ENCODE assay signal across 9 cellular contexts in genomic region chr12:6141048-6141447, GRCh38. TPM values are rescaled to one million over a fixed set of nuclear protein-coding genes. Genes with fewer than 3 reads are reported as not detected.
A peak's percentile ranks its signal among the peaks of the same experiment; 100 is the strongest.
DNase-seq lines count a peak whose midpoint lies in the region; ATAC-seq, FAIRE-seq and TF ChIP-seq lines count a peak whose summit lies in the region.
"Had no signal": no experiment of that assay in that cellular context is flagged by ENCODE, and none has a peak within 500 bp of the region (broad histone marks: within the 10 kb centered on the region; RNA-seq: fewer than 3 reads in every experiment).

No MANE protein-coding gene starts in this region.

- H3K4me3 ChIP-seq in body of pancreas (no peak overlapping the region), mucosa of rectum (ENCODE audit: low read length in 2 of 2) (no peak overlapping the region), thoracic aorta (no peak overlapping the region)

- ATAC-seq in body of pancreas (peak; percentile 33), thoracic aorta (ENCODE audit: insufficient number of reproducible peaks, low FRiP score, low read depth) (peak; percentile 52), GM18907 (IDR thresholded peaks at IDR 0.05; ENCODE audit: unreplicated experiment) (no peak)

- H3K9ac ChIP-seq in mucosa of rectum (ENCODE audit: low read depth in 1 of 2, low read length in 2 of 2) = no peak overlapping the region

- TF ChIP-seq CTCF in body of pancreas (IDR thresholded peaks at IDR 0.05) (no peak), thoracic aorta (IDR thresholded peaks at IDR 0.05) (no peak)

- H3K36me3 ChIP-seq in body of pancreas (replicated peaks in 1 of 2; ENCODE audit: insufficient read depth in 1 of 2, low read depth in 2 of 2) = no peaks in the 10 kb centered on the region
- H3K36me3 ChIP-seq in mucosa of rectum (ENCODE audit: control insufficient read depth in 2 of 2, insufficient read depth in 2 of 2, low read length in 2 of 2) = no peaks in the 10 kb centered on the region
- no peaks in the 10 kb centered on the region for H3K36me3 ChIP-seq in thoracic aorta

- no peaks in the 10 kb centered on the region for H3K27me3 ChIP-seq in body of pancreas
- no peaks in the 10 kb centered on the region for H3K27me3 ChIP-seq in mucosa of rectum (ENCODE audit: control insufficient read depth in 2 of 2, insufficient read depth in 2 of 2, low read length in 2 of 2)
- H3K27me3 ChIP-seq in thoracic aorta (replicated peaks; ENCODE audit: insufficient read depth) = no peaks in the 10 kb centered on the region

- peak in 1 of 3 donors; percentile 29 for TF ChIP-seq POLR2A in body of pancreas (IDR thresholded peaks at IDR 0.05)

- FAIRE-seq in urothelium cell line (lab: Jason Lieb, UNC) = no peak

- H3K9me3 ChIP-seq in body of pancreas = no peaks in the 10 kb centered on the region
- no peaks in the 10 kb centered on the region for H3K9me3 ChIP-seq in mucosa of rectum (ENCODE audit: control insufficient read depth in 2 of 2, low read length in 2 of 2)
- no peaks in the 10 kb centered on the region for H3K9me3 ChIP-seq in thoracic aorta

- H3K27ac ChIP-seq in body of pancreas (peak overlapping the region in 2 of 4 donors; percentile 9 to 82), mucosa of rectum (ENCODE audit: low read depth in 2 of 2, low read length in 2 of 2) (peak overlapping the region; percentile 65 to 80), thoracic aorta (no peak overlapping the region)

- WGBS in body of pancreas, 2 donors = 48 to 65% methylated on average over 5 of the region's 5 CpGs

- intact Hi-C loops in body of pancreas (cut with DNase I) = no loop called here

- H3K4me1 ChIP-seq in body of pancreas (no peaks in the 10 kb centered on the region), mucosa of rectum (ENCODE audit: control insufficient read depth in 2 of 2, insufficient read depth in 2 of 2, low read length in 2 of 2) (peaks cover 0 to 4% of the 10 kb centered on the region in 2 donors), thoracic aorta (ENCODE audit: control insufficient read depth in 1 of 2, low read depth in 2 of 2) (peaks cover 0 to 3% of the 10 kb centered on the region in 2 donors)

- peak; percentile 10 to 31 for DNase-seq in activated CD4-positive, alpha-beta T cell treated with anti-CD3 and anti-CD28 coated beads for 24 hours (ENCODE audit: low read depth in 2 of 2)
- no peak for DNase-seq in activated CD4-positive, alpha-beta T cell treated with anti-CD3 and anti-CD28 coated beads, Interleukin-2, amount 50 U/mL, for 1 hour
- DNase-seq in body of pancreas = peak in 1 of 4 donors; percentile 67
- DNase-seq in thoracic aorta (ENCODE audit: low spot score) = no peak
- DNase-seq in urothelium cell line (ENCODE audit: low spot score) = no peak
- DNase-seq in occipital lobe (lab: John Stamatoyannopoulos, UW) = no peak
- DNase-seq: 8988T had no signal

RNA-seq across cellular contexts. Expression of gene VWF, which starts 16.6 kb away (rescaled TPM):
- 10 to 100 TPM; 76.1 to 78.1 TPM for total RNA-seq in body of pancreas
- total RNA-seq in thoracic aorta = 100 to 1,000 TPM; 164 to 251 TPM
- total RNA-seq in occipital lobe = 9.7 TPM

RNA-seq across cellular contexts. Expression of gene CD9, which starts 59.2 kb away (rescaled TPM):
- total RNA-seq in body of pancreas = 10 to 100 TPM; 66.6 to 91.3 TPM
- 100 to 1,000 TPM; 249 to 300 TPM for total RNA-seq in thoracic aorta
- total RNA-seq in occipital lobe = 29.5 TPM

Comparison
In these comparisons a context has a peak if more than half of its experiments do, and no peak if none do; other contexts are left out.
1. DNase-seq: peak in activated CD4-positive, alpha-beta T cell treated with anti-CD3 and anti-CD28 coated beads for 24 hours (2 of 2); none in activated CD4-positive, alpha-beta T cell treated with anti-CD3 and anti-CD28 coated beads, Interleukin-2, amount 50 U/mL, for 1 hour (single experiment), thoracic aorta (single experiment), urothelium cell line (single experiment) and occipital lobe (single experiment).
2. H3K27ac ChIP-seq: peak in mucosa of rectum (2 of 2); none in thoracic aorta (0 of 2).